ENCODE assay signal across 17 cellular contexts in genomic region chr3:135271562-135272290, GRCh38.
A peak's percentile ranks its signal among the peaks of the same experiment; 100 is the strongest.
DNase-seq lines count a peak whose midpoint lies in the region; ATAC-seq and TF ChIP-seq lines count a peak whose summit lies in the region.
"Had no signal": no experiment of that assay in that cellular context is flagged by ENCODE, and none has a peak within 500 bp of the region (broad histone marks: within the 10 kb centered on the region; RNA-seq: fewer than 3 reads in every experiment).

No MANE protein-coding gene starts in this region.

- intact Hi-C loops in spleen (cut with DNase I; ENCODE audit: low total_unique reads) (no loop called here), lower lobe of right lung (cut with DNase I) (no loop called here)

- no peaks in the 10 kb centered on the region for H4K20me1 ChIP-seq in BLaER1 treated with 17β-estradiol and CSF1 and Interleukin-3, amounts not matched to agents 10 nM and 100 nM

- no peak overlapping the region; a peak in 1 of 22 replicates for H3K9ac ChIP-seq in BLaER1 treated with 17β-estradiol and CSF1 and Interleukin-3, amounts not matched to agents 10 nM and 100 nM

- H3K27ac ChIP-seq in BLaER1 treated with 17β-estradiol and CSF1 and Interleukin-3, amounts not matched to agents 10 nM and 100 nM, result no peak overlapping the region
- H3K27ac ChIP-seq in spleen, result no peak overlapping the region
- no peak overlapping the region for H3K27ac ChIP-seq in lower lobe of right lung
- H3K27ac ChIP-seq: dorsolateral prefrontal cortex, esophagus muscularis mucosa, Peyer's patch had no signal

- no peaks in the 10 kb centered on the region for H3K27me3 ChIP-seq in BLaER1 treated with 17β-estradiol and CSF1 and Interleukin-3, amounts not matched to agents 10 nM and 100 nM
- no peaks in the 10 kb centered on the region for H3K27me3 ChIP-seq in spleen (replicated peaks in 1 of 7)
- no peaks in the 10 kb centered on the region for H3K27me3 ChIP-seq in lower lobe of right lung (ENCODE audit: low read depth)
- H3K27me3 ChIP-seq: esophagus muscularis mucosa, Peyer's patch had no signal

- peak overlapping the region in 8 of 11 experiments; percentile 37 to 59 (median 48); a peak in 14 of 22 replicates for H3K4me2 ChIP-seq in BLaER1 treated with 17β-estradiol and CSF1 and Interleukin-3, amounts not matched to agents 10 nM and 100 nM

- TF ChIP-seq CTCF in spleen (IDR thresholded peaks at IDR 0.05 in 8 of 11, conservative IDR thresholded peaks at IDR 0.05 in 3 of 11), result no peak
- TF ChIP-seq CTCF in lower lobe of right lung (IDR thresholded peaks at IDR 0.05), result no peak

- no peak overlapping the region for H3K4me3 ChIP-seq in BLaER1 treated with 17β-estradiol and CSF1 and Interleukin-3, amounts not matched to agents 10 nM and 100 nM
- H3K4me3 ChIP-seq in spleen (no peak overlapping the region), lower lobe of right lung (no peak overlapping the region)
- H3K4me3 ChIP-seq: dorsolateral prefrontal cortex, esophagus muscularis mucosa, Peyer's patch had no signal

- 60 to 72% (median 69%) methylated on average over 11 of the region's 11 CpGs for WGBS in spleen, 5 donors

- H3K4me1 ChIP-seq in BLaER1 treated with 17β-estradiol and CSF1 and Interleukin-3, amounts not matched to agents 10 nM and 100 nM, result peaks cover 0 to 15% (median 8%) of the 10 kb centered on the region in 10 experiments; a peak in 13 of 20 replicates
- H3K4me1 ChIP-seq in spleen, result no peaks in the 10 kb centered on the region
- no peaks in the 10 kb centered on the region for H3K4me1 ChIP-seq in lower lobe of right lung
- H3K4me1 ChIP-seq: Peyer's patch had no signal

- no peak for TF ChIP-seq POLR2A in spleen (IDR thresholded peaks at IDR 0.05)

- DNase-seq in NCI-H1105 treated with DMSO at 0.1 percent for 48 hours (lab: John Stamatoyannopoulos, UW), result peak; percentile 100
- peak; percentile 87 for DNase-seq in NCI-H2196 (lab: John Stamatoyannopoulos, UW; ENCODE audit: unreplicated experiment)
- peak; percentile 34 for DNase-seq in cerebellar cortex (ENCODE audit: low spot score)
- no peak for DNase-seq in OCI-M2 (lab: John Stamatoyannopoulos, UW; ENCODE audit: unreplicated experiment)
- DNase-seq in SK-N-DZ (ENCODE audit: low spot score), result no peak
- DNase-seq in spleen, result no peak
- no peak for DNase-seq in lower lobe of right lung
- DNase-seq: activated CD4-positive, alpha-beta T cell treated with anti-CD3 and anti-CD28 coated beads, Interleukin-2, amount 50 U/mL, for 1 hour; activated T-cell treated with anti-CD3 and anti-CD28 coated beads for 4 hours; CD4-positive, CD25-positive, alpha-beta regulatory T cell; mammary epithelial cell; naive thymus-derived CD4-positive, alpha-beta T cell; Peyer's patch; stimulated activated CD4-positive, alpha-beta T cell treated with anti-CD3 and anti-CD28 coated beads, Interleukin-12 subunit alpha, Interleukin-12 subunit beta, amount 100 ng/mL, for 4 hours had no signal

- ATAC-seq in lower lobe of right lung, result no peak
- ATAC-seq: naive thymus-derived CD4-positive, alpha-beta T cell had no signal

- H3K9me3 ChIP-seq in BLaER1 treated with 17β-estradiol and CSF1 and Interleukin-3, amounts not matched to agents 10 nM and 100 nM (replicated peaks in 1 of 11), result no peaks in the 10 kb centered on the region
- H3K9me3 ChIP-seq in spleen (peaks cover 0 to 4% (median 0%) of the 10 kb centered on the region in 8 donors), lower lobe of right lung (no peaks in the 10 kb centered on the region)
- H3K9me3 ChIP-seq: esophagus muscularis mucosa, Peyer's patch had no signal

- no peaks in the 10 kb centered on the region for H3K36me3 ChIP-seq in BLaER1 treated with 17β-estradiol and CSF1 and Interleukin-3, amounts not matched to agents 10 nM and 100 nM
- no peaks in the 10 kb centered on the region for H3K36me3 ChIP-seq in spleen
- no peaks in the 10 kb centered on the region for H3K36me3 ChIP-seq in lower lobe of right lung
- H3K36me3 ChIP-seq: esophagus muscularis mucosa, Peyer's patch had no signal

Comparison
In these comparisons a context has a peak if more than half of its experiments do, and no peak if none do; other contexts are left out.
1. DNase-seq: peak in NCI-H1105 treated with DMSO at 0.1 percent for 48 hours (single experiment), NCI-H2196 (single experiment) and cerebellar cortex (single experiment); none in OCI-M2 (single experiment), SK-N-DZ (single experiment), spleen (single experiment) and lower lobe of right lung (single experiment).